Comparison of ENCODE assay signal across 8 cellular contexts in genomic region chr3:48548731-48549705, GRCh38.
A peak's percentile ranks its signal among the peaks of the same experiment; 100 is the strongest.
DNase-seq lines count a peak whose midpoint lies in the region; ATAC-seq and TF ChIP-seq lines count a peak whose summit lies in the region.

No MANE protein-coding gene starts in this region.

- in situ Hi-C loops in T47D (cut with HindIII; ENCODE audit: low pct_unique_long_range_greater_than_20kb, low sequenced_read_pairs) = no loop called here

- no peaks in the 10 kb centered on the region for H3K27me3 ChIP-seq in WERI-Rb-1 (ENCODE audit: insufficient read depth, low read depth, severe bottlenecking)

- peak; percentile 97 for TF ChIP-seq CTCF in WERI-Rb-1 (IDR thresholded peaks at IDR 0.05; ENCODE audit: low read depth, low read length)

- H3K36me3 ChIP-seq in WERI-Rb-1 = peaks cover 28% of the 10 kb centered on the region

- no peaks in the 10 kb centered on the region for H3K9me3 ChIP-seq in WERI-Rb-1 (ENCODE audit: severe bottlenecking)

- peak overlapping the region; percentile 52 for H3K27ac ChIP-seq in WERI-Rb-1

- DNase-seq in CD1c-positive myeloid dendritic cell (ENCODE audit: extremely low spot score) = peak; percentile 93
- DNase-seq in NCI-H2029 (lab: John Stamatoyannopoulos, UW) = peak; percentile 30
- DNase-seq in WERI-Rb-1 = peak; percentile 83
- peak; percentile 28 to 72 for DNase-seq in T47D (ENCODE audit: low read depth in 1 of 2, low spot score in 1 of 2)
- peak; percentile 91 for DNase-seq in iPS-NIHi7 (ENCODE audit: extremely low spot score)
- DNase-seq in stimulated activated CD4-positive, alpha-beta T cell treated with anti-CD3 and anti-CD28 coated beads, Interleukin-12 subunit alpha, Interleukin-12 subunit beta, amount 100 ng/mL, for 48 hours (ENCODE audit: low read depth in 2 of 3, low spot score in 1 of 3) = peak; percentile 71 to 81 (median 72)

- H3K4me3 ChIP-seq in WERI-Rb-1 (ENCODE audit: low read depth, low read length) = no peak overlapping the region

- peak; percentile 58 for ATAC-seq in GM21526 (IDR thresholded peaks at IDR 0.05; ENCODE audit: low FRiP score, unreplicated experiment)
- no peak for ATAC-seq in HG03460 (IDR thresholded peaks at IDR 0.05; ENCODE audit: unreplicated experiment)

Comparison
In these comparisons a context has a peak if more than half of its experiments do, and no peak if none do; other contexts are left out.
1. DNase-seq: peak in every context shown above with its lines; median percentile 93 in CD1c-positive myeloid dendritic cell; 91 in iPS-NIHi7; 83 in WERI-Rb-1; 72 in stimulated activated CD4-positive, alpha-beta T cell treated with anti-CD3 and anti-CD28 coated beads, Interleukin-12 subunit alpha, Interleukin-12 subunit beta, amount 100 ng/mL, for 48 hours; 50 in T47D; 30 in NCI-H2029.